ENCODE assay signal across 20 cellular contexts in genomic region chr2:189624648-189625355, GRCh38. TPM values are rescaled to one million over a fixed set of nuclear protein-coding genes. Genes with fewer than 3 reads are reported as not detected.
DNase-seq lines count a peak whose midpoint lies in the region; ATAC-seq and TF ChIP-seq lines count a peak whose summit lies in the region.
"Had no signal": no experiment of that assay in that cellular context is flagged by ENCODE, and none has a peak within 500 bp of the region (broad histone marks: within the 10 kb centered on the region; RNA-seq: fewer than 3 reads in every experiment).

No MANE protein-coding gene starts in this region.

- H3K27ac ChIP-seq in breast epithelium = no peak overlapping the region
- H3K27ac ChIP-seq in PC-3 (ENCODE audit: low read length) = no peak overlapping the region
- no peak overlapping the region for H3K27ac ChIP-seq in esophagus muscularis mucosa (replicated peaks in 1 of 4)
- H3K27ac ChIP-seq: dorsolateral prefrontal cortex, esophagus squamous epithelium, heart left ventricle, testis had no signal

- H3K9ac ChIP-seq in PC-3 (ENCODE audit: low read length) = no peak overlapping the region

- CTCF ChIA-PET in MCF 10A (lab: Yijun Ruan, JAX) = interaction anchor here (0.7 to 1.1 kb wide), 4 partner anchors 11 to 746 kb away, joined by 3 read pairs; no protein-coding TSS in a partner anchor
- CTCF ChIA-PET in PC-3 (lab: Charles Lee) = interaction anchor here (0.6 kb wide), 1 partner anchor 20 kb away, joined by 9 read pairs; no protein-coding TSS in a partner anchor

- TF ChIP-seq CTCF in MCF 10A (IDR thresholded peaks at IDR 0.05; ENCODE audit: unreplicated experiment) = no peak
- no peak for TF ChIP-seq CTCF in breast epithelium (IDR thresholded peaks at IDR 0.05)
- no peak for TF ChIP-seq CTCF in PC-3 (conservative IDR thresholded peaks at IDR 0.05; ENCODE audit: low read depth, low read length)
- no peak for TF ChIP-seq CTCF in esophagus muscularis mucosa (IDR thresholded peaks at IDR 0.05)

- no peaks in the 10 kb centered on the region for H3K36me3 ChIP-seq in breast epithelium
- H3K36me3 ChIP-seq in PC-3 (ENCODE audit: low read depth, low read length) = no peaks in the 10 kb centered on the region
- H3K36me3 ChIP-seq in esophagus muscularis mucosa = no peaks in the 10 kb centered on the region
- H3K36me3 ChIP-seq: esophagus squamous epithelium, heart left ventricle had no signal

- H3K4me3 ChIP-seq in breast epithelium = no peak overlapping the region
- no peak overlapping the region for H3K4me3 ChIP-seq in PC-3 (ENCODE audit: low read length)
- H3K4me3 ChIP-seq in esophagus muscularis mucosa = no peak overlapping the region
- H3K4me3 ChIP-seq: dorsolateral prefrontal cortex, esophagus squamous epithelium, heart left ventricle, mucosa of descending colon, testis had no signal

- no peak overlapping the region for H3K27ac Mint-ChIP-seq in MCF 10A (ENCODE audit: low read depth, unreplicated experiment)
- no peak overlapping the region for H3K27ac Mint-ChIP-seq in stimulated activated naive CD8-positive, alpha-beta T cell treated with anti-CD3 and anti-CD28 coated beads, Interleukin-15, amount 100 ng/mL, for 72 hours
- H3K27ac Mint-ChIP-seq: T-cell had no signal

- no peaks in the 10 kb centered on the region for H3K4me1 ChIP-seq in breast epithelium
- H3K4me1 ChIP-seq in PC-3 (ENCODE audit: insufficient read depth, low read length) = peaks cover 14% of the 10 kb centered on the region
- no peaks in the 10 kb centered on the region for H3K4me1 ChIP-seq in esophagus muscularis mucosa
- H3K4me1 ChIP-seq: testis had no signal

- no peaks in the 10 kb centered on the region for H3K27me3 ChIP-seq in breast epithelium
- no peaks in the 10 kb centered on the region for H3K27me3 ChIP-seq in PC-3 (ENCODE audit: low read length)
- H3K27me3 ChIP-seq in esophagus muscularis mucosa = no peaks in the 10 kb centered on the region
- H3K27me3 ChIP-seq: esophagus squamous epithelium, heart left ventricle, testis had no signal

- POLR2A ChIA-PET in MCF 10A (lab: Yijun Ruan, JAX) = interaction anchor here (0.7 kb wide), 1 partner anchor 736 kb away, joined by 3 read pairs; no protein-coding TSS in a partner anchor
- POLR2A ChIA-PET in PC-3 (lab: Charles Lee; ENCODE audit: unreplicated experiment) = no interaction called here

- H4K20me1 ChIP-seq in PC-3 (ENCODE audit: low read length) = no peaks in the 10 kb centered on the region

- H3K27me3 Mint-ChIP-seq in MCF 10A (ENCODE audit: insufficient read depth, unreplicated experiment) = no peaks in the 10 kb centered on the region
- no peaks in the 10 kb centered on the region for H3K27me3 Mint-ChIP-seq in stimulated activated naive CD8-positive, alpha-beta T cell treated with anti-CD3 and anti-CD28 coated beads, Interleukin-15, amount 100 ng/mL, for 72 hours
- H3K27me3 Mint-ChIP-seq: activated naive CD4-positive, alpha-beta T cell treated with anti-CD3 and anti-CD28 coated beads, Interleukin-2, amount 50 U/mL, for 24 hours; T-cell had no signal

- H2AFZ ChIP-seq in PC-3 (ENCODE audit: low read length) = peak overlapping the region; percentile 3; the same call in 1 of the 2 replicates

- H3K9me3 Mint-ChIP-seq in MCF 10A (ENCODE audit: unreplicated experiment) = no peaks in the 10 kb centered on the region
- H3K9me3 Mint-ChIP-seq in stimulated activated naive CD8-positive, alpha-beta T cell treated with anti-CD3 and anti-CD28 coated beads, Interleukin-15, amount 100 ng/mL, for 72 hours = no peaks in the 10 kb centered on the region
- H3K9me3 Mint-ChIP-seq: activated naive CD4-positive, alpha-beta T cell treated with anti-CD3 and anti-CD28 coated beads, Interleukin-2, amount 50 U/mL, for 24 hours; T-cell had no signal

- H3K79me2 ChIP-seq in PC-3 (ENCODE audit: low read length) = no peaks in the 10 kb centered on the region

- BruUV-seq in MCF 10A (replicated peaks; lab: Mats Ljungman, UMichigan) = no TSS peak
- no TSS peak for BruUV-seq in PC-3 (replicated peaks; lab: Mats Ljungman, UMichigan)

- no peak for TF ChIP-seq EP300 in esophagus muscularis mucosa (IDR thresholded peaks at IDR 0.05)

- H3K36me3 Mint-ChIP-seq in MCF 10A (ENCODE audit: insufficient read depth, unreplicated experiment) = no peaks in the 10 kb centered on the region
- H3K36me3 Mint-ChIP-seq: activated naive CD4-positive, alpha-beta T cell treated with anti-CD3 and anti-CD28 coated beads, Interleukin-2, amount 50 U/mL, for 24 hours; T-cell had no signal

- no peak for TF ChIP-seq POLR2A in breast epithelium (IDR thresholded peaks at IDR 0.05)
- TF ChIP-seq POLR2A in esophagus muscularis mucosa (IDR thresholded peaks at IDR 0.05; ENCODE audit: low read depth) = no peak

- H3F3A ChIP-seq in PC-3 (ENCODE audit: low read length, unreplicated experiment) = no peaks in the 10 kb centered on the region

- WGBS in esophagus muscularis mucosa = 88% methylated on average over 3 of the region's 3 CpGs

- intact Hi-C loops in MCF 10A (cut with micrococcal nuclease) (no loop called here), breast epithelium (cut with DNase I; ENCODE audit: low total_unique reads) (no loop called here), PC-3 (cut with micrococcal nuclease) (loop anchor here (5.0 kb wide), 1 partner anchor 68 kb away; no protein-coding TSS in a partner anchor), esophagus muscularis mucosa (cut with DNase I) (no loop called here), Right ventricle myocardium inferior (cut with DNase I) (no loop called here)

- H3K4me1 Mint-ChIP-seq in MCF 10A (ENCODE audit: insufficient read depth, unreplicated experiment) = no peaks in the 10 kb centered on the region
- H3K4me1 Mint-ChIP-seq in stimulated activated naive CD8-positive, alpha-beta T cell treated with anti-CD3 and anti-CD28 coated beads, Interleukin-15, amount 100 ng/mL, for 72 hours = peaks cover 21% of the 10 kb centered on the region

- H3K9me2 ChIP-seq in PC-3 (replicated peaks; ENCODE audit: low read length) = no peaks in the 10 kb centered on the region

- DNase-seq in MCF 10A (ENCODE audit: unreplicated experiment) (peak; percentile 26), breast epithelium (ENCODE audit: low spot score in 2 of 2) (no peak), PC-3 (peak; percentile 68), esophagus muscularis mucosa (ENCODE audit: extremely low spot score) (peak; percentile 86), Right ventricle myocardium inferior (ENCODE audit: missing footprints) (no peak), T-helper 9 cell (no peak)
- no peak for DNase-seq in stimulated activated naive CD8-positive, alpha-beta T cell treated with anti-CD3 and anti-CD28 coated beads, Interleukin-15, amount 100 ng/mL, for 72 hours
- DNase-seq: activated CD4-positive, CD25-positive, alpha-beta regulatory T cell treated with anti-CD3 and anti-CD28 coated beads, Interleukin-2, amount 50 U/mL, for 72 hours; dorsolateral prefrontal cortex; esophagus squamous epithelium; GF-D8; heart left ventricle; mucosa of descending colon; NCI-H1436; NCI-H524; occipital lobe; T-cell; testis had no signal

- H3K9me3 ChIP-seq in breast epithelium (no peaks in the 10 kb centered on the region), PC-3 (ENCODE audit: low read length) (no peaks in the 10 kb centered on the region), esophagus muscularis mucosa (no peaks in the 10 kb centered on the region)
- H3K9me3 ChIP-seq: esophagus squamous epithelium, heart left ventricle, mucosa of descending colon, testis had no signal

- peak overlapping the region; percentile 30; the same call in 1 of the 2 replicates for H3K4me2 ChIP-seq in PC-3 (ENCODE audit: low read length)

- H3K4me3 Mint-ChIP-seq in MCF 10A (ENCODE audit: unreplicated experiment) = no peak overlapping the region
- no peak overlapping the region for H3K4me3 Mint-ChIP-seq in stimulated activated naive CD8-positive, alpha-beta T cell treated with anti-CD3 and anti-CD28 coated beads, Interleukin-15, amount 100 ng/mL, for 72 hours
- H3K4me3 Mint-ChIP-seq: activated naive CD4-positive, alpha-beta T cell treated with anti-CD3 and anti-CD28 coated beads, Interleukin-2, amount 50 U/mL, for 24 hours; T-cell had no signal

- peak; percentile 75 for ATAC-seq in PC-3
- ATAC-seq in stimulated activated naive CD8-positive, alpha-beta T cell treated with anti-CD3 and anti-CD28 coated beads, Interleukin-15, amount 100 ng/mL, for 72 hours = peak; percentile 82
- no peak for ATAC-seq in Right ventricle myocardium inferior
- no peak for ATAC-seq in HG03095 (IDR thresholded peaks at IDR 0.05; ENCODE audit: unreplicated experiment)
- ATAC-seq: heart left ventricle, mucosa of descending colon, T-cell had no signal

RNA-seq across cellular contexts. Expression of gene ASNSD1, which starts 36.5 kb away (rescaled TPM):
- total RNA-seq in MCF 10A (2022) = 29.8 and 41.4 TPM in 2 replicates
- total RNA-seq in breast epithelium = 10 to 100 TPM; 48.0 to 65.6 (median 54.7) TPM
- total RNA-seq in PC-3 (2014; rRNA removed) = 33.7 and 48.3 TPM in 2 replicates
- 10 to 100 TPM; 39.6 to 51.9 (median 47.2) TPM for total RNA-seq in esophagus muscularis mucosa
- total RNA-seq in Right ventricle myocardium inferior = 35.2 TPM

RNA-seq across cellular contexts. Expression of gene SLC40A1, which starts 44.2 kb away (rescaled TPM):
- 0.15 TPM in 1 of 2 replicates, not detected in the other for total RNA-seq in MCF 10A (2022)
- total RNA-seq in breast epithelium = 100 to 1,000 TPM in 2 of 3 donors, 10 to 100 TPM in 1; 42.2 to 183 (median 162) TPM
- 1.7 and 13.4 TPM in 2 replicates for total RNA-seq in PC-3 (2014; rRNA removed)
- 10 to 100 TPM; 35.3 to 80.9 (median 40.8) TPM for total RNA-seq in esophagus muscularis mucosa
- total RNA-seq in Right ventricle myocardium inferior = 51.0 TPM

RNA-seq across cellular contexts. Expression of gene ANKAR, which starts 49.7 kb away (rescaled TPM):
- 4.6 and 5.1 TPM in 2 replicates for total RNA-seq in MCF 10A (2022)
- 10 to 100 TPM; 11.5 to 22.1 (median 21.1) TPM for total RNA-seq in breast epithelium
- 3.5 and 6.6 TPM in 2 replicates for total RNA-seq in PC-3 (2014; rRNA removed)
- total RNA-seq in esophagus muscularis mucosa = 10 to 100 TPM in 3 of 4 donors, 1 to 10 TPM in 1; 7.9 to 19.1 (median 11.2) TPM
- 6.0 TPM for total RNA-seq in Right ventricle myocardium inferior

Comparison
In these comparisons a context has a peak if more than half of its experiments do, and no peak if none do; other contexts are left out.
1. DNase-seq: peak in MCF 10A (single experiment), PC-3 (single experiment) and esophagus muscularis mucosa (single experiment); none in breast epithelium (0 of 2), stimulated activated naive CD8-positive, alpha-beta T cell treated with anti-CD3 and anti-CD28 coated beads, Interleukin-15, amount 100 ng/mL, for 72 hours (0 of 2), Right ventricle myocardium inferior (single experiment) and T-helper 9 cell (single experiment).
2. ATAC-seq: peak in PC-3 (single experiment) and stimulated activated naive CD8-positive, alpha-beta T cell treated with anti-CD3 and anti-CD28 coated beads, Interleukin-15, amount 100 ng/mL, for 72 hours (single experiment); none in Right ventricle myocardium inferior (single experiment) and HG03095 (single experiment).